Comparison of ENCODE assay signal across 2 cellular contexts in the genomic region with DNA sequence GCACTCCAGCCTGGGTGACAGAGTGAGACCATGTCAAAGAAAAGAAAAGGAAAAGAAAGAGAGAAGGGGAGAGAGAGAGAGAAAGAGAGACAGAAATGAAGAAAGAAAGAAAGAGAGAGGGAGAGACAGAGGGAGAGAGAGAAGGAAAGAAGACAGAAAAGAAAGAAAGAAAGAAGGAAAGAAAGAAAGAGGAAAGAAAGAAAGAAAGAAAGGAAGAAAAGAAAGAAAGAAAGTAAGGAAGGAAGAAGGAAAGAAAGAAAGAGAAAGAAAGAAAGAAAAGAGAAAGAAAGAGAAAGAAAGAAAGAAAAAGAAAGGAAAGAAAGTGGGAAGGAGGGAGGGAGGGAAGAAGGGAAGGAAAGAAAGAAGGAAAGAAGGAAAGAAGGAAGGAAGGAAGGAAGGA.
TF ChIP-seq lines count a peak whose summit lies in the region.
"Not testable (repeated sequence)": the region's sequence is repeated elsewhere in the genome, so short reads cannot be mapped to it uniquely, and the experiment has no call there.

No MANE protein-coding gene starts in this region.

TF ChIP-seq in K562, 482 proteins besides CTCF, POLR2A, EP300 and RAD21:
- TF ChIP-seq, protein P1, sequence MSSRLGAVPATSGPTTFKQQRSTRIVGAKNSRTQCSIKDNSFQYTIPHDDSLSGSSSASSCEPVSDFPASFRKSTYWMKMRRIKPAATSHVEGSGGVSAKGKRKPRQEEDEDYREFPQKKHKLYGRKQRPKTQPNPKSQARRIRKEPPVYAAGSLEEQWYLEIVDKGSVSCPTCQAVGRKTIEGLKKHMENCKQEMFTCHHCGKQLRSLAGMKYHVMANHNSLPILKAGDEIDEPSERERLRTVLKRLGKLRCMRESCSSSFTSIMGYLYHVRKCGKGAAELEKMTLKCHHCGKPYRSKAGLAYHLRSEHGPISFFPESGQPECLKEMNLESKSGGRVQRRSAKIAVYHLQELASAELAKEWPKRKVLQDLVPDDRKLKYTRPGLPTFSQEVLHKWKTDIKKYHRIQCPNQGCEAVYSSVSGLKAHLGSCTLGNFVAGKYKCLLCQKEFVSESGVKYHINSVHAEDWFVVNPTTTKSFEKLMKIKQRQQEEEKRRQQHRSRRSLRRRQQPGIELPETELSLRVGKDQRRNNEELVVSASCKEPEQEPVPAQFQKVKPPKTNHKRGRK (tag; IDR thresholded peaks at IDR 0.05): peak; percentile 83
TF ChIP-seq in K562: peak in this region for 1; not testable (repeated sequence) for 481.

TF ChIP-seq in HepG2, 621 proteins besides CTCF, POLR2A, EP300 and RAD21 (continued from another document):
- TF ChIP-seq ZBTB40 (IDR thresholded peaks at IDR 0.05) (peak; percentile 27; the same call in 1 of the 2 replicates), TRIM22 (IDR thresholded peaks at IDR 0.05) (0 out of 2 replicates have a peak, but pooled peaks have one; percentile 44), ZNF282 (IDR thresholded peaks at IDR 0.05; ENCODE audit: partially characterized antibody) (peak; percentile 80)
- TF ChIP-seq ZBTB40 (CRISPR knock-in tag; IDR thresholded peaks at IDR 0.05): not testable (repeated sequence)
